Comparison of ENCODE assay signal across 13 cellular contexts in genomic region chr21:45359451-45360217, GRCh38.
"Had no signal": no experiment of that assay in that cellular context is flagged by ENCODE, and none has a peak within 500 bp of the region (broad histone marks: within the 10 kb centered on the region; RNA-seq: fewer than 3 reads in every experiment).

No MANE protein-coding gene starts in this region.

- H3K4me3 Mint-ChIP-seq: activated CD4-positive, alpha-beta memory T cell treated with anti-CD3 and anti-CD28 coated beads for 36 hours; activated naive CD8-positive, alpha-beta T cell treated with anti-CD3 and anti-CD28 coated beads for 36 hours; immature natural killer cell; mesothelial cell of epicardium had no signal

- H3K9me3 ChIP-seq: esophagus muscularis mucosa, upper lobe of left lung had no signal

- H3K27ac Mint-ChIP-seq: activated CD4-positive, alpha-beta memory T cell treated with anti-CD3 and anti-CD28 coated beads for 36 hours; activated naive CD8-positive, alpha-beta T cell treated with anti-CD3 and anti-CD28 coated beads for 36 hours; immature natural killer cell; mesothelial cell of epicardium had no signal

- H3K36me3 ChIP-seq: esophagus muscularis mucosa, upper lobe of left lung had no signal

- H3K36me3 Mint-ChIP-seq: activated CD4-positive, alpha-beta memory T cell treated with anti-CD3 and anti-CD28 coated beads for 36 hours; activated naive CD8-positive, alpha-beta T cell treated with anti-CD3 and anti-CD28 coated beads for 36 hours; mesothelial cell of epicardium had no signal

- H3K27me3 ChIP-seq: esophagus muscularis mucosa, upper lobe of left lung had no signal

- H3K27ac ChIP-seq: upper lobe of left lung had no signal

- DNase-seq: activated CD4-positive, alpha-beta memory T cell treated with anti-CD3 and anti-CD28 coated beads for 36 hours; activated gamma-delta T cell; activated naive CD8-positive, alpha-beta T cell treated with anti-CD3 and anti-CD28 coated beads for 36 hours; activated T-cell treated with anti-CD3 and anti-CD28 coated beads, Interleukin-2, amount 50 U/mL, for 48 hours; glutamatergic neuron; immature natural killer cell; stimulated activated CD4-positive, alpha-beta T cell treated with anti-CD3 and anti-CD28 coated beads, Interleukin-2, amount 100 ng/mL, for 24 hours; stimulated activated naive CD4-positive, alpha-beta T cell; T-helper 9 cell had no signal

- H3K4me3 ChIP-seq: esophagus muscularis mucosa, upper lobe of left lung had no signal

- ATAC-seq: sciatic nerve had no signal

- H3K9me3 Mint-ChIP-seq: activated CD4-positive, alpha-beta memory T cell treated with anti-CD3 and anti-CD28 coated beads for 36 hours; activated naive CD8-positive, alpha-beta T cell treated with anti-CD3 and anti-CD28 coated beads for 36 hours; immature natural killer cell; mesothelial cell of epicardium had no signal
